Comparison of ENCODE assay signal across 8 cellular contexts in the genomic region with DNA sequence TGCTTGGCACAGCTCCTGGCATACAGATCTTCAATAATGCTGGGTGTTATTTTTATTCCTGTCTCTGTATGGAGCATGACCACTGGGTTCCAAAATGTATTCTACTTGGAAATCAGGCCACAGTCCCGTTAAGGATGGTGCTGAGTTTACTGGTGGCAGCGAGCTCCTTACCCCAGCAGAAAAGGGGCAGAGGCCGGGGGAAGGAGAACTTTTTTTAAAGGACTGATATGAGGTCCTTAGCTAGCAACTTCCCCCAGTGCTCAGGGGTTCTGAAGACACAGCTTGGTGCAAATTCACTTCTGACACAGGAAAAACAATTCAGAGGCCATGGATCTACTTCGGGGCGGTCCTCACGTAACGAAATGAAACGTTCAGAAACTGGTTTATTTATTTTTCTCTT. TPM values are rescaled to one million over a fixed set of nuclear protein-coding genes. Genes with fewer than 3 reads are reported as not detected.
DNase-seq lines count a peak whose midpoint lies in the region; ATAC-seq, FAIRE-seq and TF ChIP-seq lines count a peak whose summit lies in the region.

No MANE protein-coding gene starts in this region.

- no peaks in the 10 kb centered on the region for H3K27me3 Mint-ChIP-seq in activated B cell treated with CpG ODN at 0.5 μM for 24 hours

- POLR2A ChIA-PET in activated B cell treated with CpG ODN at 0.5 μM for 24 hours (lab: Charles Lee) = interaction anchor here (0.6 to 3.4 kb wide), 7 partner anchors 7 to 1887 kb away, joined by 3 to 24 read pairs (median 3); partner anchors contain the start of gene RHOB

- peak overlapping the region; percentile 92 for H3K4me3 Mint-ChIP-seq in activated B cell treated with CpG ODN at 0.5 μM for 24 hours

- DNase-seq in cardiac muscle cell (ENCODE audit: low read depth in 1 of 2, low spot score in 1 of 2) (peak; percentile 34 to 35), cardiac septum (ENCODE audit: low spot score) (no peak), activated B cell treated with CpG ODN at 0.5 μM for 24 hours (no peak), right atrium auricular region (ENCODE audit: low spot score) (no peak), small intestine (no peak), SW480 (ENCODE audit: low spot score) (no peak), NCI-H2081 treated with DMSO at 0.1 percent for 48 hours (lab: John Stamatoyannopoulos, UW) (no peak)

- H3K36me3 Mint-ChIP-seq in activated B cell treated with CpG ODN at 0.5 μM for 24 hours (ENCODE audit: low read depth) = peaks cover 33% of the 10 kb centered on the region

- TF ChIP-seq CTCF in cardiac muscle cell (IDR thresholded peaks at IDR 0.05; ENCODE audit: low read depth, low read length) (no peak), activated B cell treated with CpG ODN at 0.5 μM for 24 hours (IDR thresholded peaks at IDR 0.05) (no peak), right atrium auricular region (IDR thresholded peaks at IDR 0.05) (no peak)

- ATAC-seq in activated B cell treated with CpG ODN at 0.5 μM for 24 hours (ENCODE audit: low read depth) (no peak), GM18520 (IDR thresholded peaks at IDR 0.05; ENCODE audit: unreplicated experiment) (no peak)

- H3K36me3 ChIP-seq in cardiac muscle cell = peaks cover 8% of the 10 kb centered on the region
- peaks cover 7% of the 10 kb centered on the region for H3K36me3 ChIP-seq in right atrium auricular region
- H3K36me3 ChIP-seq in small intestine (ENCODE audit: control insufficient read depth in 2 of 2, insufficient read depth in 2 of 2, low read length in 2 of 2) = peaks cover 2 to 4% of the 10 kb centered on the region in 2 donors

- no peaks in the 10 kb centered on the region for H3K9me3 ChIP-seq in cardiac muscle cell (ENCODE audit: low read depth)
- H3K9me3 ChIP-seq in right atrium auricular region = no peaks in the 10 kb centered on the region
- peaks cover 3% of the 10 kb centered on the region for H3K9me3 ChIP-seq in small intestine (ENCODE audit: control insufficient read depth, low read depth)

- CTCF ChIA-PET in activated B cell treated with CpG ODN at 0.5 μM for 24 hours (lab: Charles Lee) = interaction anchor here (1.0 to 1.3 kb wide), 3 partner anchors 10 to 191 kb away, joined by 3 to 4 read pairs (median 4); no protein-coding TSS in a partner anchor

- H3K27ac ChIP-seq in cardiac muscle cell (peak overlapping the region; percentile 93), right atrium auricular region (peak overlapping the region; percentile 99 to 100), small intestine (ENCODE audit: low read depth in 1 of 2, low read length in 1 of 2) (peak overlapping the region; percentile 97 to 100)

- H3K27ac Mint-ChIP-seq in activated B cell treated with CpG ODN at 0.5 μM for 24 hours = peak overlapping the region; percentile 91

- H3K27me3 ChIP-seq in cardiac muscle cell (no peaks in the 10 kb centered on the region), right atrium auricular region (no peaks in the 10 kb centered on the region), small intestine (ENCODE audit: control insufficient read depth in 2 of 2, insufficient read depth in 2 of 2, low read length in 2 of 2) (no peaks in the 10 kb centered on the region)

- no peaks in the 10 kb centered on the region for H3K9me3 Mint-ChIP-seq in activated B cell treated with CpG ODN at 0.5 μM for 24 hours

- intact Hi-C loops in cardiac septum (cut with DNase I) = loop anchor here (2.0 kb wide), 1 partner anchor 35 kb away; no protein-coding TSS in a partner anchor
- intact Hi-C loops in activated B cell treated with CpG ODN at 0.5 μM for 24 hours (cut with micrococcal nuclease) = no loop called here

- H3K4me1 Mint-ChIP-seq in activated B cell treated with CpG ODN at 0.5 μM for 24 hours = peaks cover 32% of the 10 kb centered on the region

- 1 to 2% (median 2%) methylated on average over 8 of the region's 8 CpGs for WGBS in small intestine, 3 donors

- no peak for FAIRE-seq in small intestine (lab: Jason Lieb, UNC)

- H3K4me1 ChIP-seq in cardiac muscle cell (ENCODE audit: low read depth) (peaks cover 16% of the 10 kb centered on the region), right atrium auricular region (peaks cover 0 to 39% of the 10 kb centered on the region in 2 donors), small intestine (ENCODE audit: control insufficient read depth in 2 of 2, insufficient read depth in 1 of 2, low read depth in 1 of 2, low read length in 1 of 2) (peaks cover 6 to 7% of the 10 kb centered on the region in 2 donors)

- H3K4me3 ChIP-seq in cardiac muscle cell = peak overlapping the region; percentile 58
- peak overlapping the region; percentile 73 to 97 for H3K4me3 ChIP-seq in right atrium auricular region
- H3K4me3 ChIP-seq in small intestine (ENCODE audit: low read depth in 1 of 2, low read length in 2 of 2) = peak overlapping the region; percentile 14 to 83

RNA-seq across cellular contexts. Expression of gene RDH14, which starts 0.9 kb away (rescaled TPM):
- total RNA-seq in cardiac muscle cell = 58.9 and 64.5 TPM in 2 replicates
- 65.6 and 68.8 TPM in 2 replicates for polyA plus RNA-seq in cardiac muscle cell
- 35.4 TPM for total RNA-seq in cardiac septum
- total RNA-seq in activated B cell treated with CpG ODN at 0.5 μM for 24 hours = 18.7 and 19.6 TPM in 2 replicates
- 10 to 100 TPM; 45.0 to 67.5 TPM for total RNA-seq in right atrium auricular region
- 10 to 100 TPM in 2 of 3 donors, 1 to 10 TPM in 1; 9.7 to 22.6 (median 13.4) TPM for polyA plus RNA-seq in small intestine

RNA-seq across cellular contexts. Expression of gene NT5C1B, which starts 29.8 kb away (rescaled TPM):
- total RNA-seq in cardiac muscle cell (not detected in 2 replicates), cardiac septum (not detected), activated B cell treated with CpG ODN at 0.5 μM for 24 hours (not detected in 2 replicates), right atrium auricular region (not detected)
- polyA plus RNA-seq in cardiac muscle cell (0.32 and 1.9 TPM in 2 replicates), small intestine (not detected)

Comparison
In these comparisons a context has a peak if more than half of its experiments do, and no peak if none do; other contexts are left out.
1. DNase-seq: peak in cardiac muscle cell (2 of 2); none in cardiac septum (single experiment), activated B cell treated with CpG ODN at 0.5 μM for 24 hours (single experiment), right atrium auricular region (single experiment), small intestine (single experiment), SW480 (single experiment) and NCI-H2081 treated with DMSO at 0.1 percent for 48 hours (single experiment).
2. Peak in every context shown above with its lines, with median percentiles within 50 percentile points of each other: H3K27ac ChIP-seq and H3K4me3 ChIP-seq.